18 cellular contexts compared by ENCODE assay signal in the genomic region with DNA sequence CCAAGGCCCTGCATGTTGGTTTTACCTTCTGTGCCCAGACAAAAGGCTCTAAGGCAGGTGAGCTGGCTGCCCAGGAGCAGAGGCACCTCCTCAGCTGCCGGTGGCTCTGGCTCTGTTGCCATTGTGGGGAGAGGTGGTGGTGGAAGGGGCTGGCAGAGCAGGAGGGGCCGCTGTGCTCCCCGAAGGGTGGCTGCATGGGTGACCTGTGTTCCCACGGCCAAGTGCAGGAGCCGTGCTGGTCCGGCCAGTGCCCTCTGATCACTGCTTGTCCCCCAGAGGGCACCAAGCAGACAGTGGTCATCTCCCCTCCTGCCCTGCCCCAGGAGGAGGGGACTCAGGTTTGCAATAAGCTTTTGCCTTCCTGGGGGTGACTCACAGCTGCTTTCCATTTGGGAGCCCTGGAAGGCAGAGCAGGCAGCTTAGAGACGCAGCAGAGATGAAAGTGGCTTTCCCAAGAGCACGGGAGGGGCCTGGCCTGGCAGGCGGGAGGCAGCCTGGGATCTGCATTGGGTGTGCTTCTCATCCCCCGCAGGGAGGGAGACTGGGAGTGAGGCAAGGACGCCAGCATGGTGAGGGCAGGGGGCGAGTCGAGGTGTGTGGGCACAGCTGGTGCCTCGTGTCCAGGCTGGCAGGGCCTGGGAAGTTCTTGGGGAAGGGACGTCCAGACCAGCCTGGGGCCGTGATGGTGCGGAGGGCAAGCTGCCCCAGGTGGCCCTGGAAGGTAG. TPM values are rescaled to one million over a fixed set of nuclear protein-coding genes. Genes with fewer than 3 reads are reported as not detected.
A peak's percentile ranks its signal among the peaks of the same experiment; 100 is the strongest.
DNase-seq lines count a peak whose midpoint lies in the region; ATAC-seq and TF ChIP-seq lines count a peak whose summit lies in the region.
"Had no signal": no experiment of that assay in that cellular context is flagged by ENCODE, and none has a peak within 500 bp of the region (broad histone marks: within the 10 kb centered on the region; RNA-seq: fewer than 3 reads in every experiment).

No MANE protein-coding gene starts in this region.

- no peak overlapping the region for H3K4me2 ChIP-seq in GM23248 (ENCODE audit: unreplicated experiment)

- peaks cover 5% of the 10 kb centered on the region; the same call in 1 of the 2 replicates for H3K27me3 ChIP-seq in GM23248 (replicated peaks; ENCODE audit: insufficient read depth)
- H3K27me3 ChIP-seq in WERI-Rb-1 (ENCODE audit: insufficient read depth, low read depth, severe bottlenecking), result no peaks in the 10 kb centered on the region

- ATAC-seq in HG03095 (IDR thresholded peaks at IDR 0.05; ENCODE audit: unreplicated experiment) (no peak), HG02885 (IDR thresholded peaks at IDR 0.05; ENCODE audit: poor library complexity, unreplicated experiment) (no peak), HG02763 (IDR thresholded peaks at IDR 0.05; ENCODE audit: unreplicated experiment) (no peak)
- ATAC-seq: left ventricle myocardium superior; naive thymus-derived CD4-positive, alpha-beta T cell had no signal

- H3K36me3 ChIP-seq in GM23248 (ENCODE audit: low read depth) (no peaks in the 10 kb centered on the region), WERI-Rb-1 (no peaks in the 10 kb centered on the region)

- H3F3A ChIP-seq in GM23248 (ENCODE audit: insufficient read depth), result no peaks in the 10 kb centered on the region

- H3K4me3 ChIP-seq in GM23248, result no peak overlapping the region
- no peak overlapping the region for H3K4me3 ChIP-seq in WERI-Rb-1 (ENCODE audit: low read depth, low read length)
- H3K4me3 ChIP-seq: SK-N-MC, thoracic aorta had no signal

- H4K20me1 ChIP-seq in GM23248 (ENCODE audit: insufficient read depth), result no peaks in the 10 kb centered on the region

- no peaks in the 10 kb centered on the region for H3K9me3 ChIP-seq in GM23248 (ENCODE audit: low read depth)
- H3K9me3 ChIP-seq in WERI-Rb-1 (ENCODE audit: severe bottlenecking), result no peaks in the 10 kb centered on the region
- H3K9me3 ChIP-seq: thoracic aorta had no signal

- H3K27ac ChIP-seq in GM23248, result no peak overlapping the region
- no peak overlapping the region for H3K27ac ChIP-seq in WERI-Rb-1
- H3K27ac ChIP-seq: SK-N-MC, thoracic aorta had no signal

- no peaks in the 10 kb centered on the region for H3K4me1 ChIP-seq in GM23248 (ENCODE audit: insufficient read depth)

- H3K79me2 ChIP-seq in GM23248 (ENCODE audit: insufficient read depth), result no peaks in the 10 kb centered on the region

- no peaks in the 10 kb centered on the region for H3K9me2 ChIP-seq in GM23248 (ENCODE audit: insufficient read depth)

- 43 to 51% methylated on average over 15 to 17 of the region's 17 CpGs for WGBS in GM23248 (ENCODE audit: low coverage in 1 of 2, low lambda C conversion rate in 2 of 2, missing lambda C conversion rate in 2 of 2), 2 experiments

- in situ Hi-C loops in GM23248 (cut with MboI), result no loop called here

- DNase-seq in A172 (ENCODE audit: low spot score) (peak; percentile 71), GM23248 (peak; percentile 67), WERI-Rb-1 (peak; percentile 50), glomerular visceral epithelial cell (ENCODE audit: extremely low spot score) (peak; percentile 21), NCI-H446 (lab: John Stamatoyannopoulos, UW) (no peak)
- DNase-seq: ACHN; erythroblast; KBM-7; left ventricle myocardium superior; naive thymus-derived CD4-positive, alpha-beta T cell; NCI-H1436; NCI-H345; stimulated activated CD4-positive, alpha-beta T cell treated with anti-CD3 and anti-CD28 coated beads, Interleukin-1b, Interleukin-23, amount 100 ng/mL, for 48 hours had no signal

- H3K9ac ChIP-seq in GM23248, result no peak overlapping the region

- 0 out of 2 replicates have a peak, but pooled peaks have one; percentile 6 for TF ChIP-seq CTCF in WERI-Rb-1 (IDR thresholded peaks at IDR 0.05; ENCODE audit: low read depth, low read length)

- no peak overlapping the region for H2AFZ ChIP-seq in GM23248

RNA-seq across cellular contexts. Expression of gene DOK7, which starts 28.7 kb away (rescaled TPM):
- 17.9 and 21.4 TPM in 2 replicates for total RNA-seq in A172 (2014; rRNA removed; shearing (Covaris generic))
- total RNA-seq in GM23248 (2014; rRNA removed; shearing (Covaris generic)), result not detected in 2 replicates
- 0.24 TPM in 1 of 2 replicates, not detected in the other for polyA plus RNA-seq in GM23248 (2016; fragmentation: Nextera tagmentation; extraction: Ambion mirVana)
- total RNA-seq: naive thymus-derived CD4-positive, alpha-beta T cell had no signal
- polyA plus RNA-seq: naive thymus-derived CD4-positive, alpha-beta T cell had no signal

RNA-seq across cellular contexts. Expression of gene LRPAP1, which starts 40.4 kb away (rescaled TPM):
- 116 and 171 TPM in 2 replicates for total RNA-seq in A172 (2014; rRNA removed; shearing (Covaris generic))
- total RNA-seq in GM23248 (2014; rRNA removed; shearing (Covaris generic)), result 222 and 237 TPM in 2 replicates
- 324 and 338 TPM in 2 replicates for polyA plus RNA-seq in GM23248 (2016; fragmentation: Nextera tagmentation; extraction: Ambion mirVana)

RNA-seq across cellular contexts. Expression of gene HGFAC, which starts 50.1 kb away (rescaled TPM):
- 0.36 TPM in 1 of 2 replicates, not detected in the other for total RNA-seq in A172 (2014; rRNA removed; shearing (Covaris generic))
- total RNA-seq in GM23248 (2014; rRNA removed; shearing (Covaris generic)), result not detected in 2 replicates
- polyA plus RNA-seq in GM23248 (2016; fragmentation: Nextera tagmentation; extraction: Ambion mirVana), result not detected in 2 replicates
- polyA plus RNA-seq: naive thymus-derived CD4-positive, alpha-beta T cell had no signal

Comparison
In these comparisons a context has a peak if more than half of its experiments do, and no peak if none do; other contexts are left out.
1. DNase-seq: peak in A172 (single experiment), GM23248 (single experiment), WERI-Rb-1 (single experiment) and glomerular visceral epithelial cell (single experiment); none in NCI-H446 (0 of 2).
2. RNA of gene DOK7, which starts 28.7 kb away (total RNA-seq): 17.9 to 21.4 TPM in A172; not detected in GM23248; every median in the first group is over 10 times any median in the second.